In genomic region chr17:49357516-49357915, GRCh38 we compare ENCODE assay signal across 1 cellular context.
TF ChIP-seq lines count a peak whose summit lies in the region.

No MANE protein-coding gene starts in this region.

TF ChIP-seq in WTC11, 78 proteins besides CTCF, POLR2A, EP300 and RAD21 (continued from another document):
- TF ChIP-seq ARID4B (CRISPR knock-in tag; IDR thresholded peaks at IDR 0.05; ENCODE audit: borderline replicate concordance) (no peak), PREB (CRISPR knock-in tag; IDR thresholded peaks at IDR 0.05; ENCODE audit: borderline replicate concordance) (no peak), ZNF396 (CRISPR knock-in tag; IDR thresholded peaks at IDR 0.05; ENCODE audit: borderline replicate concordance) (no peak)
